ENCODE assay signal across 17 cellular contexts in the genomic region with DNA sequence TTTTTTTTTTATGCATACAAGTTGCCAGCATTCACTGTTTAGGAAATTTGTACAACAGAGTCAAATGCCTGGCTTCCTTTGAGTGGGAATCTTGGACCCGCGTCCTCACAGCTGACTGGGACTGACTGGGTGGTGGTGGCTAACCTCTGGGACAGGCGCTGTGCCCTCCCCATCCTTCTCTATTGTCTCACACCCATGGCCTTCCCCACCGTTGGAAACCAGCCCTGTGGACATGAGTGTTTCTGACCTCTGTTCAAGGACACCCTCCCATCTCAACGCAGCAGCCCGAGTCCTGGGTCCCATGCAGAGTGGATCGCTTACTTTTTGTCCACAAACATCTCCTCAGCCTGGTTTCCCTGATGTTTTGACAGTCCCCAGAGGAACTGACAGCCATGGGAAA.
DNase-seq lines count a peak whose midpoint lies in the region; ATAC-seq, FAIRE-seq and TF ChIP-seq lines count a peak whose summit lies in the region.
"Had no signal": no experiment of that assay in that cellular context is flagged by ENCODE, and none has a peak within 500 bp of the region (broad histone marks: within the 10 kb centered on the region; RNA-seq: fewer than 3 reads in every experiment).

No MANE protein-coding gene starts in this region.

- no peaks in the 10 kb centered on the region; the same call in 1 of the 2 replicates for H3K23me2 ChIP-seq in H1 (ENCODE audit: low read depth, low read length)

- 95% methylated on average over 7 of the region's 7 CpGs; no CpG with 5 or more reads in 1 of the 2 experiments for WGBS in H1 (ENCODE audit: extremely low coverage in 1 of 2, insufficient coverage in 1 of 2, insufficient read length in 1 of 2, insufficient replicate concordance in 2 of 2, low coverage in 1 of 2, low lambda C conversion rate in 2 of 2, missing lambda C conversion rate in 1 of 2), 2 experiments
- 44% methylated on average over 7 of the region's 7 CpGs for WGBS in right cardiac atrium

- peaks cover 4 to 39% (median 34%) of the 10 kb centered on the region in 4 experiments for H3K4me1 ChIP-seq in H1 (replicated peaks in 1 of 4; ENCODE audit: control insufficient read depth in 3 of 4, insufficient read depth in 4 of 4, low read length in 3 of 4)
- peaks cover 55% of the 10 kb centered on the region for H3K4me1 ChIP-seq in right cardiac atrium (ENCODE audit: control insufficient read depth, insufficient read depth, low read length)
- H3K4me1 ChIP-seq in parathyroid adenoma: peaks cover 45% of the 10 kb centered on the region

- H3K27me3 Mint-ChIP-seq in type B pancreatic cell: peaks cover 2% of the 10 kb centered on the region
- H3K27me3 Mint-ChIP-seq: activated CD4-positive, alpha-beta T cell treated with anti-CD3 and anti-CD28 coated beads, Interleukin-2, amount 10 ng/mL, durations not matched to agents 7 days and 5 days had no signal

- TF ChIP-seq EP300 in H1 (IDR thresholded peaks at IDR 0.05; ENCODE audit: borderline replicate concordance in 1 of 2, low read depth in 2 of 2, low read length in 2 of 2): no peak

- H3K36me3 Mint-ChIP-seq in type B pancreatic cell: peaks cover 26% of the 10 kb centered on the region

- no peak for TF ChIP-seq POLR2A in H1 (IDR thresholded peaks at IDR 0.05; ENCODE audit: control extremely low read depth in 1 of 2, low read depth in 2 of 2, low read length in 2 of 2)
- no peak for TF ChIP-seq POLR2A in GM18505 (IDR thresholded peaks at IDR 0.05; ENCODE audit: borderline replicate concordance, extremely low read depth, insufficient read depth, insufficient read length)

- FAIRE-seq in H1 (lab: Jason Lieb, UNC): no peak

- intact Hi-C loops in right cardiac atrium (cut with DNase I): loop anchor here in 1 of 4 donors (5.0 kb wide), 1 partner anchor 50 kb away; no protein-coding TSS in a partner anchor

- H3K36me3 ChIP-seq in H1 (ENCODE audit: control insufficient read depth in 2 of 4, insufficient read depth in 4 of 4, low read length in 3 of 4) (peaks cover 0 to 5% (median 1%) of the 10 kb centered on the region in 4 experiments; a peak in 3 of 8 replicates), parathyroid adenoma (ENCODE audit: control insufficient read depth, insufficient read depth, low read length) (no peaks in the 10 kb centered on the region)

- no peaks in the 10 kb centered on the region for H3K9me3 ChIP-seq in H1 (ENCODE audit: insufficient read depth in 2 of 2, low read depth in 1 of 2, low read length in 1 of 2)
- no peaks in the 10 kb centered on the region for H3K9me3 ChIP-seq in right cardiac atrium (ENCODE audit: control insufficient read depth, low read length)
- H3K9me3 ChIP-seq in parathyroid adenoma (ENCODE audit: control insufficient read depth, low read length): no peaks in the 10 kb centered on the region
- H3K9me3 ChIP-seq: BE2C had no signal

- 0 out of 2 replicates have a peak overlapping the region, but pooled peaks have one; percentile 21 for H2BK20ac ChIP-seq in H1 (ENCODE audit: low read length)

- H3K27ac ChIP-seq in H1 (ENCODE audit: low read depth, low read length) (no peak overlapping the region), right cardiac atrium (ENCODE audit: low read length) (peak overlapping the region; percentile 61), parathyroid adenoma (peak overlapping the region; percentile 95)

- H4K5ac ChIP-seq in H1 (ENCODE audit: insufficient read length, low read depth, low read length): no peak overlapping the region

- no peaks in the 10 kb centered on the region for H3K9me3 Mint-ChIP-seq in type B pancreatic cell
- H3K9me3 Mint-ChIP-seq: activated CD4-positive, alpha-beta T cell treated with anti-CD3 and anti-CD28 coated beads, Interleukin-2, amount 10 ng/mL, durations not matched to agents 7 days and 5 days; activated T-cell treated with anti-CD3 and anti-CD28 coated beads, Interleukin-2, amount 50 U/mL, for 72 hours; T-helper 2 cell treated with Interferon-gamma antibody and Interleukin-4, amounts not matched to agents 5 μg/mL and 100 μg/mL, for 36 hours had no signal

- POLR2A ChIA-PET in H1 (lab: Charles Lee; ENCODE audit: partially characterized antibody): interaction anchor here (0.6 to 2.0 kb wide), 2 partner anchors 17 to 398 kb away, joined by 3 to 9 read pairs; no protein-coding TSS in a partner anchor

- ATAC-seq in right cardiac atrium (peak; percentile 2 to 14), GM21390 (IDR thresholded peaks at IDR 0.05; ENCODE audit: unreplicated experiment) (no peak), GM18505 (IDR thresholded peaks at IDR 0.05; ENCODE audit: unreplicated experiment) (no peak), HG03439 (IDR thresholded peaks at IDR 0.05; ENCODE audit: unreplicated experiment) (no peak)
- ATAC-seq: activated T-cell treated with anti-CD3 and anti-CD28 coated beads, Interleukin-2, amount 50 U/mL, for 72 hours had no signal

- TF ChIP-seq RAD21 in H1 (IDR thresholded peaks at IDR 0.05 in 1 of 2, conservative IDR thresholded peaks at IDR 0.05 in 1 of 2; ENCODE audit: low read depth in 2 of 2, low read length in 2 of 2): no peak

- H3K14ac ChIP-seq in H1 (ENCODE audit: insufficient read length): no peak overlapping the region

- peaks cover 11% of the 10 kb centered on the region for H3K79me1 ChIP-seq in H1 (ENCODE audit: low read depth, low read length)

- no peak overlapping the region for H3K23ac ChIP-seq in H1 (ENCODE audit: insufficient read length)

- H3K27me3 ChIP-seq in H1 (replicated peaks in 1 of 4; ENCODE audit: control insufficient read depth in 3 of 4, extremely low read depth in 1 of 4, insufficient read depth in 3 of 4, low read length in 3 of 4): no peaks in the 10 kb centered on the region; a peak in 1 of 7 replicates
- H3K27me3 ChIP-seq in right cardiac atrium (ENCODE audit: control insufficient read depth, insufficient read depth): no peaks in the 10 kb centered on the region
- no peaks in the 10 kb centered on the region for H3K27me3 ChIP-seq in parathyroid adenoma (ENCODE audit: control insufficient read depth, insufficient read depth, low read length)
- H3K27me3 ChIP-seq: BE2C had no signal

- peak overlapping the region; percentile 92; the same call in 1 of the 2 replicates for H2BK15ac ChIP-seq in H1 (ENCODE audit: low read length)

- H4K91ac ChIP-seq in H1 (replicated peaks; ENCODE audit: insufficient read length, low read length): no peak overlapping the region

- H3K4ac ChIP-seq in H1 (replicated peaks; ENCODE audit: insufficient read length, low read depth, low read length): no peak overlapping the region

- peaks cover 2 to 4% of the 10 kb centered on the region in 2 experiments for H4K20me1 ChIP-seq in H1 (replicated peaks in 1 of 2; ENCODE audit: control insufficient read depth in 1 of 2, insufficient read depth in 2 of 2, low read length in 2 of 2)

- H2BK12ac ChIP-seq in H1 (ENCODE audit: low read depth, low read length): 0 out of 2 replicates have a peak overlapping the region, but pooled peaks have one; percentile 68

- H3K18ac ChIP-seq in H1 (ENCODE audit: extremely low read depth, low read length): no peak overlapping the region

- CTCF ChIA-PET in H1 (lab: Charles Lee; ENCODE audit: partially characterized antibody): interaction anchor here (0.6 to 1.8 kb wide), 5 partner anchors 8 to 961 kb away, joined by 3 to 8 read pairs (median 4); no protein-coding TSS in a partner anchor

- TF ChIP-seq CTCF in H1 (IDR thresholded peaks at IDR 0.05; ENCODE audit: control extremely low read depth in 1 of 3, insufficient read depth in 1 of 3, low read depth in 1 of 3, low read length in 3 of 3) (no peak), parathyroid adenoma (IDR thresholded peaks at IDR 0.05) (no peak), type B pancreatic cell (conservative IDR thresholded peaks at IDR 0.05) (no peak)

- no peak overlapping the region; the same call in 1 of the 2 replicates for H2BK5ac ChIP-seq in H1 (ENCODE audit: low read depth, low read length)

- H3K4me1 Mint-ChIP-seq in type B pancreatic cell (ENCODE audit: unreplicated experiment): peaks cover 53% of the 10 kb centered on the region
- H3K4me1 Mint-ChIP-seq: activated CD4-positive, alpha-beta T cell treated with anti-CD3 and anti-CD28 coated beads, Interleukin-2, amount 10 ng/mL, durations not matched to agents 7 days and 5 days had no signal

- no peak overlapping the region for H3K9ac ChIP-seq in H1 (replicated peaks in 1 of 4; ENCODE audit: extremely low read depth in 1 of 4, low read depth in 3 of 4, low read length in 3 of 4)
- H3K9ac ChIP-seq in parathyroid adenoma: no peak overlapping the region

- H4K8ac ChIP-seq in H1 (ENCODE audit: extremely low read depth, insufficient read depth, low read length): no peak overlapping the region

- H3K79me2 ChIP-seq in H1 (ENCODE audit: control insufficient read depth in 1 of 2, insufficient read depth in 2 of 2, low read length in 2 of 2) (no peaks in the 10 kb centered on the region), parathyroid adenoma (no peaks in the 10 kb centered on the region)

- H3K4me2 ChIP-seq in H1 (ENCODE audit: insufficient read depth in 1 of 2, low read depth in 2 of 2, low read length in 2 of 2) (no peak overlapping the region), parathyroid adenoma (ENCODE audit: low read length) (no peak overlapping the region)

- no peak overlapping the region for H3K56ac ChIP-seq in H1 (replicated peaks; ENCODE audit: insufficient read length, low read depth, low read length)

- H2BK120ac ChIP-seq in H1 (replicated peaks; ENCODE audit: low read depth, low read length): no peak overlapping the region

- H3K27ac Mint-ChIP-seq in type B pancreatic cell: peak overlapping the region; percentile 31
- H3K27ac Mint-ChIP-seq: activated CD4-positive, alpha-beta T cell treated with anti-CD3 and anti-CD28 coated beads, Interleukin-2, amount 10 ng/mL, durations not matched to agents 7 days and 5 days; activated T-cell treated with anti-CD3 and anti-CD28 coated beads, Interleukin-2, amount 50 U/mL, for 72 hours; T-helper 2 cell treated with Interferon-gamma antibody and Interleukin-4, amounts not matched to agents 5 μg/mL and 100 μg/mL, for 36 hours had no signal

- DNase-seq in H1 (ENCODE audit: low read depth in 1 of 2, low spot score in 2 of 2): no peak
- peak in 1 of 3 donors; percentile 58 for DNase-seq in right cardiac atrium
- DNase-seq in type B pancreatic cell (ENCODE audit: extremely low spot score, unreplicated experiment): no peak
- no peak for DNase-seq in DMS114 treated with DMSO at 0.1 percent for 48 hours (lab: John Stamatoyannopoulos, UW; ENCODE audit: unreplicated experiment)
- DNase-seq: activated CD4-positive, alpha-beta T cell treated with anti-CD3 and anti-CD28 coated beads, Interleukin-2, amount 10 ng/mL, durations not matched to agents 7 days and 5 days; activated T-cell treated with anti-CD3 and anti-CD28 coated beads, Interleukin-2, amount 50 U/mL, for 72 hours; DMS53; GOT3; NCI-H2081 treated with DMSO at 0.1 percent for 48 hours; NCI-H774; RPMI8226 had no signal

- H2AFZ ChIP-seq in H1 (ENCODE audit: low read length) (no peak overlapping the region), parathyroid adenoma (peak overlapping the region; percentile 46)

- no peak overlapping the region for H3K4me3 Mint-ChIP-seq in type B pancreatic cell
- H3K4me3 Mint-ChIP-seq: activated CD4-positive, alpha-beta T cell treated with anti-CD3 and anti-CD28 coated beads, Interleukin-2, amount 10 ng/mL, durations not matched to agents 7 days and 5 days; activated T-cell treated with anti-CD3 and anti-CD28 coated beads, Interleukin-2, amount 50 U/mL, for 72 hours; T-helper 2 cell treated with Interferon-gamma antibody and Interleukin-4, amounts not matched to agents 5 μg/mL and 100 μg/mL, for 36 hours had no signal

- peak overlapping the region; percentile 84 for H2AK5ac ChIP-seq in H1 (ENCODE audit: low read depth, low read length)

- H3K4me3 ChIP-seq in H1 (ENCODE audit: extremely low read depth in 1 of 4, insufficient read depth in 2 of 4, low read depth in 3 of 4, low read length in 4 of 4) (no peak overlapping the region), right cardiac atrium (ENCODE audit: low read length) (no peak overlapping the region), parathyroid adenoma (ENCODE audit: low read depth, low read length) (no peak overlapping the region)

Comparison
In these comparisons a context has a peak if more than half of its experiments do, and no peak if none do; other contexts are left out.
1. ATAC-seq: peak in right cardiac atrium (2 of 2); none in GM21390 (single experiment), GM18505 (single experiment) and HG03439 (single experiment).